Comparison of ENCODE assay signal across 8 cellular contexts in genomic region chr9:92963831-92964606, GRCh38. TPM values are rescaled to one million over a fixed set of nuclear protein-coding genes. Genes with fewer than 3 reads are reported as not detected.
DNase-seq lines count a peak whose midpoint lies in the region; ATAC-seq and TF ChIP-seq lines count a peak whose summit lies in the region.

No MANE protein-coding gene starts in this region.

- H3K4me1 ChIP-seq in upper lobe of right lung, result peaks cover 14% of the 10 kb centered on the region

- no peaks in the 10 kb centered on the region for H3K9me3 ChIP-seq in upper lobe of right lung

- H3K27me3 ChIP-seq in upper lobe of right lung, result no peaks in the 10 kb centered on the region

- POLR2A ChIA-PET in T-cell (lab: Charles Lee), result interaction anchor here (0.6 to 1.2 kb wide), 8 partner anchors 9 to 140 kb away, joined by 3 to 5 read pairs (median 3); no protein-coding TSS in a partner anchor
- POLR2A ChIA-PET in activated naive CD8-positive, alpha-beta T cell treated with anti-CD3 and anti-CD28 coated beads, Interleukin-2, amount 10 ng/mL, durations not matched to agents 7 days and 5 days (lab: Charles Lee), result interaction anchor here (0.5 to 3.2 kb wide), 18 partner anchors 9 to 170 kb away, joined by 3 to 43 read pairs (median 4); partner anchors contain the start of gene NINJ1

- peak overlapping the region; percentile 84 to 94 (median 91) for H3K4me3 Mint-ChIP-seq in T-cell
- H3K4me3 Mint-ChIP-seq in activated naive CD8-positive, alpha-beta T cell treated with anti-CD3 and anti-CD28 coated beads, Interleukin-2, amount 10 ng/mL, durations not matched to agents 7 days and 5 days, result peak overlapping the region; percentile 92
- peak overlapping the region; percentile 95 for H3K4me3 Mint-ChIP-seq in natural killer cell

- peak overlapping the region; percentile 54 for H3K4me3 ChIP-seq in upper lobe of right lung

- peaks cover 0 to 3% (median 0%) of the 10 kb centered on the region in 3 donors for H3K9me3 Mint-ChIP-seq in T-cell
- H3K9me3 Mint-ChIP-seq in activated naive CD8-positive, alpha-beta T cell treated with anti-CD3 and anti-CD28 coated beads, Interleukin-2, amount 10 ng/mL, durations not matched to agents 7 days and 5 days, result peaks cover 6% of the 10 kb centered on the region
- H3K9me3 Mint-ChIP-seq in natural killer cell, result no peaks in the 10 kb centered on the region

- H3K36me3 Mint-ChIP-seq in T-cell, result peaks cover 40% of the 10 kb centered on the region
- peaks cover 43% of the 10 kb centered on the region for H3K36me3 Mint-ChIP-seq in activated naive CD8-positive, alpha-beta T cell treated with anti-CD3 and anti-CD28 coated beads, Interleukin-2, amount 10 ng/mL, durations not matched to agents 7 days and 5 days
- H3K36me3 Mint-ChIP-seq in natural killer cell, result no peaks in the 10 kb centered on the region

- H3K27ac Mint-ChIP-seq in T-cell (peak overlapping the region; percentile 99 to 100), natural killer cell (peak overlapping the region; percentile 97)
- peak overlapping the region; percentile 99 for H3K27ac Mint-ChIP-seq in activated naive CD8-positive, alpha-beta T cell treated with anti-CD3 and anti-CD28 coated beads, Interleukin-2, amount 10 ng/mL, durations not matched to agents 7 days and 5 days

- no peaks in the 10 kb centered on the region for H3K36me3 ChIP-seq in upper lobe of right lung

- H3K4me1 Mint-ChIP-seq in T-cell (peaks cover 58 to 75% (median 74%) of the 10 kb centered on the region in 3 donors), natural killer cell (peaks cover 75 to 83% of the 10 kb centered on the region in 2 donors)
- peaks cover 47% of the 10 kb centered on the region for H3K4me1 Mint-ChIP-seq in activated naive CD8-positive, alpha-beta T cell treated with anti-CD3 and anti-CD28 coated beads, Interleukin-2, amount 10 ng/mL, durations not matched to agents 7 days and 5 days

- intact Hi-C loops in natural killer cell (cut with micrococcal nuclease), result loop anchor here (1.0 to 5.0 kb wide), 3 partner anchors 10 to 273 kb away; no protein-coding TSS in a partner anchor
- intact Hi-C loops in upper lobe of right lung (cut with DNase I), result no loop called here

- DNase-seq in T-cell (peak; percentile 68 to 88 (median 82)), natural killer cell (peak; percentile 78), upper lobe of right lung (peak; percentile 70), NCI-H774 (lab: John Stamatoyannopoulos, UW) (no peak), NCI-H2171 treated with DMSO at 0.1 percent for 48 hours (lab: John Stamatoyannopoulos, UW) (no peak)
- DNase-seq in activated naive CD8-positive, alpha-beta T cell treated with anti-CD3 and anti-CD28 coated beads, Interleukin-2, amount 10 ng/mL, durations not matched to agents 7 days and 5 days, result peak; percentile 79

- CTCF ChIA-PET in T-cell (lab: Charles Lee), result interaction anchor here in 1 of 2 donors (0.6 to 1.0 kb wide), 5 partner anchors 9 to 101 kb away, joined by 3 to 8 read pairs (median 3); no protein-coding TSS in a partner anchor

- ATAC-seq in GM18907 (IDR thresholded peaks at IDR 0.05; ENCODE audit: unreplicated experiment), result peak; percentile 81
- peak; percentile 83 for ATAC-seq in HG03060 (IDR thresholded peaks at IDR 0.05; ENCODE audit: low read depth, unreplicated experiment)
- ATAC-seq in T-cell (replicated peaks in 1 of 4), result peak; percentile 59 to 80 (median 70)
- ATAC-seq in activated naive CD8-positive, alpha-beta T cell treated with anti-CD3 and anti-CD28 coated beads, Interleukin-2, amount 10 ng/mL, durations not matched to agents 7 days and 5 days (ENCODE audit: low read depth), result peak; percentile 63
- ATAC-seq in natural killer cell, result peak; percentile 72 to 87 (median 78)
- ATAC-seq in upper lobe of right lung, result peak; percentile 66

- H3K27me3 Mint-ChIP-seq in T-cell (no peaks in the 10 kb centered on the region), natural killer cell (ENCODE audit: low read depth in 2 of 2) (no peaks in the 10 kb centered on the region)
- no peaks in the 10 kb centered on the region for H3K27me3 Mint-ChIP-seq in activated naive CD8-positive, alpha-beta T cell treated with anti-CD3 and anti-CD28 coated beads, Interleukin-2, amount 10 ng/mL, durations not matched to agents 7 days and 5 days

- H3K27ac ChIP-seq in upper lobe of right lung, result peak overlapping the region; percentile 85

- no peak for TF ChIP-seq CTCF in natural killer cell (IDR thresholded peaks at IDR 0.05)
- no peak for TF ChIP-seq CTCF in upper lobe of right lung (IDR thresholded peaks at IDR 0.05)

RNA-seq across cellular contexts. Expression of gene FGD3, which starts 16.7 kb away (rescaled TPM):
- 100 to 1,000 TPM; 188 to 349 (median 293) TPM for total RNA-seq in T-cell
- total RNA-seq in activated naive CD8-positive, alpha-beta T cell treated with anti-CD3 and anti-CD28 coated beads, Interleukin-2, amount 10 ng/mL, durations not matched to agents 7 days and 5 days, result 100 to 1,000 TPM; 160 to 161 TPM
- 100 to 1,000 TPM; 133 to 204 (median 193) TPM for total RNA-seq in natural killer cell
- total RNA-seq in upper lobe of right lung, result 21.6 TPM

Comparison
In these comparisons a context has a peak if more than half of its experiments do, and no peak if none do; other contexts are left out.
1. DNase-seq: peak in T-cell (34 of 34), activated naive CD8-positive, alpha-beta T cell treated with anti-CD3 and anti-CD28 coated beads, Interleukin-2, amount 10 ng/mL, durations not matched to agents 7 days and 5 days (single experiment), natural killer cell (single experiment) and upper lobe of right lung (single experiment); none in NCI-H774 (single experiment) and NCI-H2171 treated with DMSO at 0.1 percent for 48 hours (single experiment).
2. Peak in every context shown above with its lines, with median percentiles within 50 percentile points of each other: ATAC-seq, H3K27ac Mint-ChIP-seq and H3K4me3 Mint-ChIP-seq.